ENCODE assay signal across 8 cellular contexts in the genomic region with DNA sequence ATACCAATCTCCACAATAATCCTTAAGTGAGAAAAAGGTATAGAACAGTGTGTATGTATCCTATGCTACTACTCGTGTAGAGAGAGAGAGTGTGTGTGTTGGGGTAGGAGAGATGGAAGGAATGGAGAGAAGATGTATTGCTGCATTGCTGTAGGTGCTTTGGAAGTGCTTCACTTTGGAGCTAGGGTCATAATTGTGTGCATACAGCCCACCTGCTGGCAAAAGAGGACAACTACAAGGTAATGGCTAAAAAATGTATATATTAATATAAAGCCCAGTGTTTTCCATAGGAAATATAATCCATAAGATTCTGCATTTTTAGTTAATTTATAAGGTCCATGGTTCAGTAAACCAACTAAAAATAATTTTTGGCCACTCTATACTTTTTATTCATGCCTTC. TPM values are rescaled to one million over a fixed set of nuclear protein-coding genes. Genes with fewer than 3 reads are reported as not detected.
DNase-seq lines count a peak whose midpoint lies in the region; ATAC-seq, FAIRE-seq and TF ChIP-seq lines count a peak whose summit lies in the region.

No MANE protein-coding gene starts in this region.

- no peaks in the 10 kb centered on the region for H3K4me1 ChIP-seq in HepG2 (ENCODE audit: insufficient read depth, low read length)
- H3K4me1 ChIP-seq in right lobe of liver, result no peaks in the 10 kb centered on the region
- H3K4me1 ChIP-seq in astrocyte (ENCODE audit: insufficient read depth, low read length), result no peaks in the 10 kb centered on the region
- no peaks in the 10 kb centered on the region for H3K4me1 ChIP-seq in small intestine (ENCODE audit: control insufficient read depth in 2 of 2, insufficient read depth in 1 of 2, low read depth in 1 of 2, low read length in 1 of 2)
- no peaks in the 10 kb centered on the region for H3K4me1 ChIP-seq in uterus

- TF ChIP-seq RAD21 in HepG2 (CRISPR knock-in tag; IDR thresholded peaks at IDR 0.05), result peak; percentile 43; the same call in 1 of the 2 replicates

- H3K4me3 ChIP-seq in HepG2 (replicated peaks in 1 of 3; ENCODE audit: insufficient read depth in 1 of 3, low read depth in 2 of 3, low read length in 3 of 3) (no peak overlapping the region), right lobe of liver (no peak overlapping the region), astrocyte (ENCODE audit: insufficient read depth, low read depth, low read length) (no peak overlapping the region), small intestine (ENCODE audit: low read depth in 1 of 2, low read length in 2 of 2) (no peak overlapping the region), uterus (no peak overlapping the region)

- H3K27me3 ChIP-seq in HepG2 (ENCODE audit: control insufficient read depth in 1 of 2, insufficient read depth in 2 of 2, low read length in 2 of 2), result no peaks in the 10 kb centered on the region
- H3K27me3 ChIP-seq in right lobe of liver, result no peaks in the 10 kb centered on the region
- H3K27me3 ChIP-seq in astrocyte (ENCODE audit: insufficient read depth, low read length), result no peaks in the 10 kb centered on the region
- no peaks in the 10 kb centered on the region for H3K27me3 ChIP-seq in small intestine (ENCODE audit: control insufficient read depth in 2 of 2, insufficient read depth in 2 of 2, low read length in 2 of 2)
- H3K27me3 ChIP-seq in uterus, result no peaks in the 10 kb centered on the region

- H3K4me3 Mint-ChIP-seq in astrocyte (ENCODE audit: unreplicated experiment), result no peak overlapping the region

- H4K20me1 ChIP-seq in HepG2 (ENCODE audit: insufficient read depth, low read length), result no peaks in the 10 kb centered on the region
- no peaks in the 10 kb centered on the region for H4K20me1 ChIP-seq in astrocyte (ENCODE audit: insufficient read depth, low read length)

- H3K9me3 Mint-ChIP-seq in astrocyte (ENCODE audit: unreplicated experiment), result no peaks in the 10 kb centered on the region

- POLR2A ChIA-PET in HepG2 (lab: Yijun Ruan, JAX), result interaction anchor here (0.9 kb wide), 1 partner anchor 375 kb away, joined by 4 read pairs; no protein-coding TSS in a partner anchor

- H3K79me2 ChIP-seq in HepG2 (ENCODE audit: insufficient read depth, low read length), result no peaks in the 10 kb centered on the region
- no peaks in the 10 kb centered on the region for H3K79me2 ChIP-seq in astrocyte (ENCODE audit: insufficient read depth, low read length)

- FAIRE-seq in HepG2 (lab: Jason Lieb, UNC) (peak; percentile 83), astrocyte (lab: Jason Lieb, UNC) (no peak), small intestine (lab: Jason Lieb, UNC) (no peak)

- H3K27ac Mint-ChIP-seq in astrocyte (ENCODE audit: unreplicated experiment), result no peak overlapping the region

- peaks cover 2% of the 10 kb centered on the region for H3K36me3 Mint-ChIP-seq in astrocyte (ENCODE audit: low read depth, unreplicated experiment)

- peak; percentile 96 for ATAC-seq in HepG2
- ATAC-seq in right lobe of liver, result no peak
- ATAC-seq in HG02885 (IDR thresholded peaks at IDR 0.05; ENCODE audit: poor library complexity, unreplicated experiment), result no peak

- in situ Hi-C loops in HepG2 (cut with HindIII; ENCODE audit: extremely low pct_ligation_motif_present, low pct_unique_long_range_greater_than_20kb), result no loop called here

- no peaks in the 10 kb centered on the region for H3K4me1 Mint-ChIP-seq in astrocyte (ENCODE audit: low read depth, unreplicated experiment)

- intact Hi-C loops in HepG2 (cut with micrococcal nuclease; ENCODE audit: unreplicated experiment), result loop anchor here (2.0 kb wide), 1 partner anchor 375 kb away; no protein-coding TSS in a partner anchor
- intact Hi-C loops in right lobe of liver (cut with DNase I), result no loop called here
- intact Hi-C loops in uterus (cut with DNase I; ENCODE audit: low total_unique reads), result no loop called here

- H3K27ac ChIP-seq in HepG2 (ENCODE audit: extremely low read length, insufficient read depth, low read length), result no peak overlapping the region
- no peak overlapping the region for H3K27ac ChIP-seq in right lobe of liver
- H3K27ac ChIP-seq in astrocyte (ENCODE audit: low read depth, low read length), result no peak overlapping the region
- no peak overlapping the region for H3K27ac ChIP-seq in small intestine (ENCODE audit: low read depth in 1 of 2, low read length in 1 of 2)
- no peak overlapping the region for H3K27ac ChIP-seq in uterus

- no peak overlapping the region for H3K9ac ChIP-seq in HepG2 (ENCODE audit: insufficient read depth, low read depth, low read length)
- H3K9ac ChIP-seq in astrocyte (ENCODE audit: low read length), result no peak overlapping the region

- H3K27me3 Mint-ChIP-seq in astrocyte (ENCODE audit: low read depth, unreplicated experiment), result no peaks in the 10 kb centered on the region

- BruUV-seq in HepG2 (replicated peaks; lab: Mats Ljungman, UMichigan), result no TSS peak

- no peak for TF ChIP-seq EP300 in HepG2 (IDR thresholded peaks at IDR 0.05; ENCODE audit: low read depth in 2 of 2, low read length in 2 of 2)
- TF ChIP-seq EP300 in HepG2 (CRISPR knock-in tag; IDR thresholded peaks at IDR 0.05; ENCODE audit: borderline replicate concordance), result no peak

- H2AFZ ChIP-seq in HepG2 (ENCODE audit: low read length) (no peak overlapping the region), astrocyte (ENCODE audit: low read depth, low read length) (no peak overlapping the region)

- TF ChIP-seq POLR2A in HepG2 (IDR thresholded peaks at IDR 0.05; ENCODE audit: insufficient read depth in 1 of 2, low read depth in 2 of 2, low read length in 2 of 2) (no peak), right lobe of liver (IDR thresholded peaks at IDR 0.05) (no peak), uterus (IDR thresholded peaks at IDR 0.05) (no peak)

- TF ChIP-seq CTCF in HepG2 (CRISPR knock-in tag; IDR thresholded peaks at IDR 0.05) (peak; percentile 78), right lobe of liver (IDR thresholded peaks at IDR 0.05) (peak in 1 of 4 donors; percentile 14), astrocyte (IDR thresholded peaks at IDR 0.05; ENCODE audit: insufficient read depth, low read depth, low read length) (peak; percentile 62), uterus (IDR thresholded peaks at IDR 0.05) (peak in 2 of 4 experiments; percentile 7 to 9)

- H3K9me3 ChIP-seq in HepG2 (ENCODE audit: low read length), result no peaks in the 10 kb centered on the region
- no peaks in the 10 kb centered on the region for H3K9me3 ChIP-seq in right lobe of liver
- no peaks in the 10 kb centered on the region for H3K9me3 ChIP-seq in astrocyte (ENCODE audit: insufficient read depth, low read depth, low read length)
- H3K9me3 ChIP-seq in small intestine (ENCODE audit: control insufficient read depth, low read depth), result no peaks in the 10 kb centered on the region
- no peaks in the 10 kb centered on the region for H3K9me3 ChIP-seq in uterus

- H3K36me3 ChIP-seq in HepG2 (replicated peaks in 1 of 2; ENCODE audit: control insufficient read depth in 1 of 2, insufficient read depth in 2 of 2, low read length in 2 of 2), result no peaks in the 10 kb centered on the region; a peak in 1 of 5 replicates
- H3K36me3 ChIP-seq in right lobe of liver, result no peaks in the 10 kb centered on the region
- H3K36me3 ChIP-seq in astrocyte (ENCODE audit: insufficient read depth, low read length), result no peaks in the 10 kb centered on the region
- H3K36me3 ChIP-seq in small intestine (ENCODE audit: control insufficient read depth in 2 of 2, insufficient read depth in 2 of 2, low read length in 2 of 2), result no peaks in the 10 kb centered on the region
- H3K36me3 ChIP-seq in uterus, result no peaks in the 10 kb centered on the region

- 12% methylated on average over 1 of the region's 1 CpG for WGBS in HepG2 (ENCODE audit: low lambda C conversion rate)
- 67% methylated on average over 1 of the region's 1 CpG for WGBS in right lobe of liver (ENCODE audit: insufficient coverage, low coverage, low lambda C conversion rate, missing lambda C conversion rate)
- WGBS in small intestine, 3 donors, result 35 to 67% (median 60%) methylated on average over 1 of the region's 1 CpG

- CTCF ChIA-PET in HepG2 (lab: Yijun Ruan, JAX; ENCODE audit: low intra/inter-chr PET ratio, low total read pairs), result interaction anchor here (1.1 kb wide), 1 partner anchor 11 kb away, joined by 3 read pairs; no protein-coding TSS in a partner anchor

- peak; percentile 58 for DNase-seq in HepG2 (ENCODE audit: low spot score)
- no peak for DNase-seq in right lobe of liver
- peak; percentile 22 for DNase-seq in NCI-H1694 treated with DMSO at 0.1 percent for 48 hours (lab: John Stamatoyannopoulos, UW)
- no peak for DNase-seq in astrocyte (ENCODE audit: low read depth)
- DNase-seq in small intestine, result peak; percentile 8
- DNase-seq in uterus, result no peak
- no peak for DNase-seq in NCI-H1930 (lab: John Stamatoyannopoulos, UW)

- H3K4me2 ChIP-seq in HepG2 (ENCODE audit: low read depth, low read length), result no peak overlapping the region
- H3K4me2 ChIP-seq in astrocyte (ENCODE audit: low read length), result no peak overlapping the region

RNA-seq across cellular contexts. Expression of a gene that starts 36.1 kb away (rescaled TPM):
- total RNA-seq in HepG2 (2016; rRNA removed; fragmentation: Illumina TruSeq; extraction: Trizol), result 8.1 and 9.6 TPM in 2 replicates
- total RNA-seq in HepG2 (2016; cell fraction: cytosol; rRNA removed; fragmentation: Illumina TruSeq; extraction: Trizol; ENCODE audit: low read depth), result 1.6 and 2.3 TPM in 2 replicates
- total RNA-seq in HepG2 (2016; cell fraction: insoluble cytoplasmic fraction; rRNA removed; fragmentation: Illumina TruSeq; extraction: Trizol), result 7.7 and 9.8 TPM in 2 replicates
- 3.9 and 4.2 TPM in 2 replicates for total RNA-seq in HepG2 (2016; cell fraction: membrane; rRNA removed; fragmentation: Illumina TruSeq; extraction: Trizol)
- total RNA-seq in HepG2 (2016; cell fraction: nucleus; rRNA removed; fragmentation: Illumina TruSeq; extraction: Trizol), result 7.4 and 8.9 TPM in 2 replicates
- 4.5 and 5.5 TPM in 2 replicates for polyA plus RNA-seq in HepG2 (2011; rRNA removed)
- 2.2 and 4.5 TPM in 2 replicates for polyA plus RNA-seq in HepG2 (2011; cell fraction: cytosol; rRNA removed)
- 4.5 and 5.0 TPM in 2 replicates for polyA plus RNA-seq in HepG2 (2011; cell fraction: nucleus; rRNA removed)
- 5.7 and 6.2 TPM in 2 replicates for polyA plus RNA-seq in HepG2 (2012)
- 0.77 and 0.81 TPM in 2 replicates for polyA plus RNA-seq in HepG2 (2016; cell fraction: cytosol; fragmentation: Illumina TruSeq; extraction: Trizol; ENCODE audit: low read depth)
- polyA plus RNA-seq in HepG2 (2016; cell fraction: insoluble cytoplasmic fraction; fragmentation: Illumina TruSeq; extraction: Trizol; ENCODE audit: low read depth), result 6.7 and 7.8 TPM in 2 replicates
- polyA plus RNA-seq in HepG2 (2016; cell fraction: membrane; fragmentation: Illumina TruSeq; extraction: Trizol; ENCODE audit: low read depth), result 2.3 TPM in 2 replicates
- polyA plus RNA-seq in HepG2 (2016; cell fraction: nucleus; fragmentation: Illumina TruSeq; extraction: Trizol; ENCODE audit: insufficient read depth, low read depth), result 10.6 and 11.6 TPM in 2 replicates
- 1.2 and 2.3 TPM in 2 replicates for polyA minus RNA-seq in HepG2 (2011; rRNA and poly(A)+ RNA removed; ENCODE audit: low replicate concordance)
- 3.6 and 3.9 TPM in 2 replicates for polyA minus RNA-seq in HepG2 (2011; cell fraction: cytosol; rRNA and poly(A)+ RNA removed)
- polyA minus RNA-seq in HepG2 (2011; cell fraction: nucleus; rRNA and poly(A)+ RNA removed), result 9.7 and 11.6 TPM in 2 replicates
- 1 to 10 TPM; 3.0 to 5.1 (median 4.4) TPM for total RNA-seq in right lobe of liver
- 9.1 and 9.3 TPM in 2 replicates for total RNA-seq in astrocyte
- polyA plus RNA-seq in small intestine, result 1 to 10 TPM; 3.7 to 5.4 (median 4.5) TPM
- total RNA-seq in uterus, result 1 to 10 TPM; 3.3 to 9.7 (median 8.9) TPM

RNA-seq across cellular contexts. Expression of a gene that starts 36.2 kb away (rescaled TPM):
- total RNA-seq in HepG2 (2016; rRNA removed; fragmentation: Illumina TruSeq; extraction: Trizol), result 45.9 and 68.0 TPM in 2 replicates
- total RNA-seq in HepG2 (2016; cell fraction: cytosol; rRNA removed; fragmentation: Illumina TruSeq; extraction: Trizol; ENCODE audit: low read depth), result 28.7 and 36.7 TPM in 2 replicates
- total RNA-seq in HepG2 (2016; cell fraction: insoluble cytoplasmic fraction; rRNA removed; fragmentation: Illumina TruSeq; extraction: Trizol), result 49.0 and 71.1 TPM in 2 replicates
- 36.3 and 42.5 TPM in 2 replicates for total RNA-seq in HepG2 (2016; cell fraction: membrane; rRNA removed; fragmentation: Illumina TruSeq; extraction: Trizol)
- 15.2 and 16.4 TPM in 2 replicates for total RNA-seq in HepG2 (2016; cell fraction: nucleus; rRNA removed; fragmentation: Illumina TruSeq; extraction: Trizol)
- 5.0 and 7.4 TPM in 2 replicates for polyA plus RNA-seq in HepG2 (2011; rRNA removed)
- 3.1 and 4.2 TPM in 2 replicates for polyA plus RNA-seq in HepG2 (2011; cell fraction: cytosol; rRNA removed)
- 1.3 and 1.5 TPM in 2 replicates for polyA plus RNA-seq in HepG2 (2011; cell fraction: nucleus; rRNA removed)
- 12.3 and 19.5 TPM in 2 replicates for polyA plus RNA-seq in HepG2 (2012)
- polyA plus RNA-seq in HepG2 (2016; cell fraction: cytosol; fragmentation: Illumina TruSeq; extraction: Trizol; ENCODE audit: low read depth), result 33.3 and 41.1 TPM in 2 replicates
- polyA plus RNA-seq in HepG2 (2016; cell fraction: insoluble cytoplasmic fraction; fragmentation: Illumina TruSeq; extraction: Trizol; ENCODE audit: low read depth), result 68.1 and 71.8 TPM in 2 replicates
- polyA plus RNA-seq in HepG2 (2016; cell fraction: membrane; fragmentation: Illumina TruSeq; extraction: Trizol; ENCODE audit: low read depth), result 37.1 and 41.1 TPM in 2 replicates
- polyA plus RNA-seq in HepG2 (2016; cell fraction: nucleus; fragmentation: Illumina TruSeq; extraction: Trizol; ENCODE audit: insufficient read depth, low read depth), result 29.2 and 31.1 TPM in 2 replicates
- polyA minus RNA-seq in HepG2 (2011; rRNA and poly(A)+ RNA removed; ENCODE audit: low replicate concordance), result 1.1 TPM in 2 replicates
- polyA minus RNA-seq in HepG2 (2011; cell fraction: cytosol; rRNA and poly(A)+ RNA removed), result 0.89 and 1.4 TPM in 2 replicates
- 2.1 and 2.6 TPM in 2 replicates for polyA minus RNA-seq in HepG2 (2011; cell fraction: nucleus; rRNA and poly(A)+ RNA removed)
- 10 to 100 TPM in 4 of 6 experiments, 1 to 10 TPM in 2; 3.4 to 16.3 (median 11.8) TPM for total RNA-seq in right lobe of liver
- 32.2 and 34.5 TPM in 2 replicates for total RNA-seq in astrocyte
- polyA plus RNA-seq in small intestine, result 1 to 10 TPM; 2.4 to 6.4 (median 3.6) TPM
- 10 to 100 TPM in 1 of 4 donors, 1 to 10 TPM in 2, under 1 TPM in 1; 0.26 to 13.4 (median 3.9) TPM for total RNA-seq in uterus

Comparison
In these comparisons a context has a peak if more than half of its experiments do, and no peak if none do; other contexts are left out.
1. DNase-seq: peak in HepG2 (single experiment), NCI-H1694 treated with DMSO at 0.1 percent for 48 hours (single experiment) and small intestine (single experiment); none in right lobe of liver (0 of 3), astrocyte (single experiment), uterus (0 of 2) and NCI-H1930 (0 of 2).